8 cellular contexts compared by ENCODE assay signal in genomic region chr6:56571605-56572004, GRCh38.
"Had no signal": no experiment of that assay in that cellular context is flagged by ENCODE, and none has a peak within 500 bp of the region (broad histone marks: within the 10 kb centered on the region; RNA-seq: fewer than 3 reads in every experiment).

No MANE protein-coding gene starts in this region.

- H3K4me3 ChIP-seq: GM23338, K562 had no signal

- ATAC-seq: GM23338 had no signal

- DNase-seq: H9, HCEC 1CT, IMR-90, KG1 had no signal

- H3K27ac ChIP-seq: HL-60 had no signal

- FAIRE-seq: H1, K562 had no signal
